Comparison of ENCODE assay signal across 8 cellular contexts in the genomic region with DNA sequence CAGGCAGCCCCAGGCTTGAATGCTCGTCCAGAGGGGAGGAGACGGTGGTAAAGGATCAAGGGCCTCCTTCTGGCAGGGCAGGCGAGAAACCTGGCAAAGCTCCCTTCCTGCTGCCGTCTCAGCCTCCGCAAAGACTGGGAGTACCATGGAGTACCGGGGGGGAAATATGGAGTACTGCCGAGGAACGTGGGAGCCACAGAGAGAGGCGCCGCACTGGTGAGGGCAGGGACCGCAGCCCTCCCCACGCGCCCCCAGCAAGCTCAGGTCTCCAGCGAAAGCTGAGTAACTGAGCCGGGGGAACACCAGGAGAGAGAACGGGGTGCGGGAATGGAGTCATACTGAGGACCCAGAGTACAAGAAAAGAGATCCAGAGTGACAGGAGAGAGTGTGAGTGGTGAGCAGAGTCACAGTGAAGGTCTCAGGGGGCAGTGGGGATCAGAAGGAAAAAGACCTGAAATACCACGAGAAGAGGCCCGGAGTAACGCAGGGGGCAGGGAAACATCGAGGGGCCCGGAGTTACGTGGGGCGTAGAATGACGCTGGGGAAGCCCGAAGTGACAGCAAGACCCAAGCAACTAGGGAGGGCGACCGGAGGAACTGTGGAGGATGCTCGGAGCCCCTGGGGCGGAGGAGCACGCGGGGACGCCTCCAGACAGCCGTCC. TPM values are rescaled to one million over a fixed set of nuclear protein-coding genes. Genes with fewer than 3 reads are reported as not detected.
A peak's percentile ranks its signal among the peaks of the same experiment; 100 is the strongest.
DNase-seq lines count a peak whose midpoint lies in the region; ATAC-seq and TF ChIP-seq lines count a peak whose summit lies in the region.

No MANE protein-coding gene starts in this region.

- peaks cover 33% of the 10 kb centered on the region for H3K36me3 ChIP-seq in HAP-1 (replicated peaks)
- H3K36me3 ChIP-seq in esophagus muscularis mucosa = peaks cover 4 to 67% (median 56%) of the 10 kb centered on the region in 4 donors
- H3K36me3 ChIP-seq in tibial nerve = peaks cover 0 to 70% (median 0%) of the 10 kb centered on the region in 3 donors

- intact Hi-C loops in esophagus muscularis mucosa (cut with DNase I) = no loop called here

- H3K9me3 ChIP-seq in HAP-1 (no peaks in the 10 kb centered on the region), esophagus muscularis mucosa (no peaks in the 10 kb centered on the region), tibial nerve (no peaks in the 10 kb centered on the region)

- H3K4me3 Mint-ChIP-seq in activated CD8-positive, alpha-beta T cell treated with anti-CD3 and anti-CD28 coated beads, Interleukin-2, amount 10 ng/mL, durations not matched to agents 7 days and 5 days = peak overlapping the region; percentile 88
- H3K4me3 Mint-ChIP-seq in natural killer cell treated with Interleukin-12 subunit alpha and Interleukin-12 subunit beta and Interleukin-15 and Interleukin-18, amount 100 ng/mL, for 72 hours = peak overlapping the region; percentile 98

- H3K27me3 ChIP-seq in HAP-1 (ENCODE audit: low read depth) (no peaks in the 10 kb centered on the region), esophagus muscularis mucosa (no peaks in the 10 kb centered on the region), tibial nerve (no peaks in the 10 kb centered on the region)

- peak; percentile 66 for DNase-seq in GM10248 (ENCODE audit: extremely low spot score)
- DNase-seq in HAP-1 (ENCODE audit: low spot score in 2 of 2) = peak in 1 of 2 experiments; percentile 52
- DNase-seq in NCI-H146 treated with DMSO at 0.1 percent for 48 hours (lab: John Stamatoyannopoulos, UW; ENCODE audit: unreplicated experiment) = peak; percentile 16
- DNase-seq in activated CD8-positive, alpha-beta T cell treated with anti-CD3 and anti-CD28 coated beads, Interleukin-2, amount 10 ng/mL, durations not matched to agents 7 days and 5 days = peak; percentile 65
- no peak for DNase-seq in esophagus muscularis mucosa (ENCODE audit: extremely low spot score)
- DNase-seq in natural killer cell treated with Interleukin-12 subunit alpha and Interleukin-12 subunit beta and Interleukin-15 and Interleukin-18, amount 100 ng/mL, for 72 hours (ENCODE audit: low spot score) = peak; percentile 75
- no peak for DNase-seq in tibial nerve (ENCODE audit: low spot score in 2 of 2)

- peak overlapping the region; percentile 96 for H3K27ac Mint-ChIP-seq in activated CD8-positive, alpha-beta T cell treated with anti-CD3 and anti-CD28 coated beads, Interleukin-2, amount 10 ng/mL, durations not matched to agents 7 days and 5 days
- H3K27ac Mint-ChIP-seq in natural killer cell treated with Interleukin-12 subunit alpha and Interleukin-12 subunit beta and Interleukin-15 and Interleukin-18, amount 100 ng/mL, for 72 hours = peak overlapping the region; percentile 93 to 97

- TF ChIP-seq POLR2A in esophagus muscularis mucosa (IDR thresholded peaks at IDR 0.05; ENCODE audit: low read depth) (no peak), tibial nerve (IDR thresholded peaks at IDR 0.05) (no peak)

- 0% methylated on average over 29 of the region's 34 CpGs for WGBS in esophagus muscularis mucosa
- WGBS in tibial nerve, 2 donors = 0 to 1% methylated on average over 30 to 34 of the region's 34 CpGs

- peak; percentile 12 for ATAC-seq in activated CD8-positive, alpha-beta T cell treated with anti-CD3 and anti-CD28 coated beads, Interleukin-2, amount 10 ng/mL, durations not matched to agents 7 days and 5 days
- peak; percentile 0 to 57 for ATAC-seq in natural killer cell treated with Interleukin-12 subunit alpha and Interleukin-12 subunit beta and Interleukin-15 and Interleukin-18, amount 100 ng/mL, for 72 hours
- no peak for ATAC-seq in HG02840 (IDR thresholded peaks at IDR 0.05; ENCODE audit: low FRiP score, unreplicated experiment)

- TF ChIP-seq EP300 in esophagus muscularis mucosa (IDR thresholded peaks at IDR 0.05) (no peak), tibial nerve (IDR thresholded peaks at IDR 0.05) (peak in 1 of 2 donors; percentile 31)

- TF ChIP-seq CTCF in GM10248 (IDR thresholded peaks at IDR 0.05; ENCODE audit: control extremely low read depth, extremely low read depth, low read depth, missing control alignments) (no peak), esophagus muscularis mucosa (IDR thresholded peaks at IDR 0.05) (no peak), tibial nerve (IDR thresholded peaks at IDR 0.05) (no peak)

- peaks cover 41% of the 10 kb centered on the region for H3K36me3 Mint-ChIP-seq in activated CD8-positive, alpha-beta T cell treated with anti-CD3 and anti-CD28 coated beads, Interleukin-2, amount 10 ng/mL, durations not matched to agents 7 days and 5 days (ENCODE audit: low read depth)
- H3K36me3 Mint-ChIP-seq in natural killer cell treated with Interleukin-12 subunit alpha and Interleukin-12 subunit beta and Interleukin-15 and Interleukin-18, amount 100 ng/mL, for 72 hours = no peaks in the 10 kb centered on the region

- in situ Hi-C loops in HAP-1 (cut with MboI; ENCODE audit: low sequenced_read_pairs) = no loop called here

- POLR2A ChIA-PET in GM10248 (lab: Yijun Ruan, JAX) = interaction anchor here (1.1 to 2.3 kb wide), 4 partner anchors 10 to 57 kb away, joined by 3 to 9 read pairs (median 8); partner anchors contain the start of genes C11orf98, CSKMT, MTA2 and TUT1
- POLR2A ChIA-PET in activated CD8-positive, alpha-beta T cell treated with anti-CD3 and anti-CD28 coated beads, Interleukin-2, amount 10 ng/mL, durations not matched to agents 7 days and 5 days (lab: Charles Lee) = interaction anchor here (0.7 to 3.8 kb wide), 15 partner anchors 10 to 644 kb away, joined by 3 to 29 read pairs (median 6); partner anchors contain the start of genes B3GAT3, C11orf98, CSKMT and FTH1

- CTCF ChIA-PET in GM10248 (lab: Yijun Ruan, JAX) = interaction anchor here (0.7 to 5.3 kb wide), 27 partner anchors 8 to 178 kb away, joined by 3 to 50 read pairs (median 4); partner anchors contain the start of genes B3GAT3, BSCL2, C11orf98 and CSKMT
- CTCF ChIA-PET in activated CD8-positive, alpha-beta T cell treated with anti-CD3 and anti-CD28 coated beads, Interleukin-2, amount 10 ng/mL, durations not matched to agents 7 days and 5 days (lab: Charles Lee) = interaction anchor here (0.8 to 4.4 kb wide), 17 partner anchors 10 to 187 kb away, joined by 3 to 24 read pairs (median 6); partner anchors contain the start of genes B3GAT3, C11orf98, CSKMT and LBHD1

- peak overlapping the region; percentile 50 for H3K4me3 ChIP-seq in HAP-1
- H3K4me3 ChIP-seq in esophagus muscularis mucosa = peak overlapping the region; percentile 70 to 97 (median 83)
- H3K4me3 ChIP-seq in tibial nerve = peak overlapping the region; percentile 65 to 75 (median 71)

- no peaks in the 10 kb centered on the region for H3K27me3 Mint-ChIP-seq in activated CD8-positive, alpha-beta T cell treated with anti-CD3 and anti-CD28 coated beads, Interleukin-2, amount 10 ng/mL, durations not matched to agents 7 days and 5 days (ENCODE audit: low read depth)
- H3K27me3 Mint-ChIP-seq in natural killer cell treated with Interleukin-12 subunit alpha and Interleukin-12 subunit beta and Interleukin-15 and Interleukin-18, amount 100 ng/mL, for 72 hours = no peaks in the 10 kb centered on the region

- peak overlapping the region; percentile 91 to 99 (median 96) for H3K27ac ChIP-seq in esophagus muscularis mucosa (replicated peaks in 1 of 4)
- peak overlapping the region; percentile 88 to 96 (median 95) for H3K27ac ChIP-seq in tibial nerve

- H3K4me1 ChIP-seq in HAP-1 (peaks cover 6% of the 10 kb centered on the region), esophagus muscularis mucosa (peaks cover 24 to 48% (median 37%) of the 10 kb centered on the region in 4 donors), tibial nerve (peaks cover 6 to 40% (median 16%) of the 10 kb centered on the region in 4 donors)

- peaks cover 60% of the 10 kb centered on the region for H3K4me1 Mint-ChIP-seq in activated CD8-positive, alpha-beta T cell treated with anti-CD3 and anti-CD28 coated beads, Interleukin-2, amount 10 ng/mL, durations not matched to agents 7 days and 5 days (ENCODE audit: low read depth)
- H3K4me1 Mint-ChIP-seq in natural killer cell treated with Interleukin-12 subunit alpha and Interleukin-12 subunit beta and Interleukin-15 and Interleukin-18, amount 100 ng/mL, for 72 hours (ENCODE audit: low read depth in 2 of 2) = peaks cover 40 to 44% of the 10 kb centered on the region in 2 donors

- no peaks in the 10 kb centered on the region for H3K9me3 Mint-ChIP-seq in activated CD8-positive, alpha-beta T cell treated with anti-CD3 and anti-CD28 coated beads, Interleukin-2, amount 10 ng/mL, durations not matched to agents 7 days and 5 days (ENCODE audit: insufficient read depth)
- H3K9me3 Mint-ChIP-seq in natural killer cell treated with Interleukin-12 subunit alpha and Interleukin-12 subunit beta and Interleukin-15 and Interleukin-18, amount 100 ng/mL, for 72 hours = no peaks in the 10 kb centered on the region

RNA-seq across cellular contexts. Expression of gene EML3, which starts 0.7 kb away (rescaled TPM):
- 100 to 1,000 TPM; 120 to 144 TPM for total RNA-seq in activated CD8-positive, alpha-beta T cell treated with anti-CD3 and anti-CD28 coated beads, Interleukin-2, amount 10 ng/mL, durations not matched to agents 7 days and 5 days
- total RNA-seq in esophagus muscularis mucosa = 10 to 100 TPM; 27.0 to 33.6 (median 29.0) TPM
- 100 to 1,000 TPM; 122 to 205 TPM for total RNA-seq in natural killer cell treated with Interleukin-12 subunit alpha and Interleukin-12 subunit beta and Interleukin-15 and Interleukin-18, amount 100 ng/mL, for 72 hours
- 100 to 1,000 TPM in 2 of 4 donors, 10 to 100 TPM in 2; 64.9 to 138 (median 93.9) TPM for total RNA-seq in tibial nerve

RNA-seq across cellular contexts. Expression of gene ROM1, which starts 1.2 kb away (rescaled TPM):
- total RNA-seq in activated CD8-positive, alpha-beta T cell treated with anti-CD3 and anti-CD28 coated beads, Interleukin-2, amount 10 ng/mL, durations not matched to agents 7 days and 5 days = 1 to 10 TPM; 1.3 to 2.0 TPM
- total RNA-seq in esophagus muscularis mucosa = 10 to 100 TPM in 2 of 4 donors, 1 to 10 TPM in 2; 3.7 to 11.9 (median 10.1) TPM
- 1 to 10 TPM; 4.5 to 4.6 TPM for total RNA-seq in natural killer cell treated with Interleukin-12 subunit alpha and Interleukin-12 subunit beta and Interleukin-15 and Interleukin-18, amount 100 ng/mL, for 72 hours
- total RNA-seq in tibial nerve = 10 to 100 TPM in 3 of 4 donors, 1 to 10 TPM in 1; 9.3 to 13.8 (median 11.2) TPM

RNA-seq across cellular contexts. Expression of gene B3GAT3, which starts 10.0 kb away (rescaled TPM):
- 10 to 100 TPM; 63.0 to 64.8 TPM for total RNA-seq in activated CD8-positive, alpha-beta T cell treated with anti-CD3 and anti-CD28 coated beads, Interleukin-2, amount 10 ng/mL, durations not matched to agents 7 days and 5 days
- total RNA-seq in esophagus muscularis mucosa = 10 to 100 TPM; 20.3 to 33.3 (median 22.1) TPM
- total RNA-seq in natural killer cell treated with Interleukin-12 subunit alpha and Interleukin-12 subunit beta and Interleukin-15 and Interleukin-18, amount 100 ng/mL, for 72 hours = 10 to 100 TPM; 72.8 to 98.7 TPM
- 10 to 100 TPM; 35.4 to 60.3 (median 50.7) TPM for total RNA-seq in tibial nerve

RNA-seq across cellular contexts. Expression of gene MTA2, which starts 10.2 kb away (rescaled TPM):
- 100 to 1,000 TPM; 249 to 273 TPM for total RNA-seq in activated CD8-positive, alpha-beta T cell treated with anti-CD3 and anti-CD28 coated beads, Interleukin-2, amount 10 ng/mL, durations not matched to agents 7 days and 5 days
- total RNA-seq in esophagus muscularis mucosa = 10 to 100 TPM; 60.2 to 91.4 (median 88.3) TPM
- 100 to 1,000 TPM; 234 to 259 TPM for total RNA-seq in natural killer cell treated with Interleukin-12 subunit alpha and Interleukin-12 subunit beta and Interleukin-15 and Interleukin-18, amount 100 ng/mL, for 72 hours
- 10 to 100 TPM; 79.5 to 95.3 (median 88.8) TPM for total RNA-seq in tibial nerve

RNA-seq across cellular contexts. Expression of gene TUT1, which starts 20.5 kb away (rescaled TPM):
- total RNA-seq in activated CD8-positive, alpha-beta T cell treated with anti-CD3 and anti-CD28 coated beads, Interleukin-2, amount 10 ng/mL, durations not matched to agents 7 days and 5 days = 10 to 100 TPM; 22.2 to 25.0 TPM
- 1 to 10 TPM; 4.2 to 8.0 (median 6.0) TPM for total RNA-seq in esophagus muscularis mucosa
- total RNA-seq in natural killer cell treated with Interleukin-12 subunit alpha and Interleukin-12 subunit beta and Interleukin-15 and Interleukin-18, amount 100 ng/mL, for 72 hours = 10 to 100 TPM; 24.1 to 35.7 TPM
- 10 to 100 TPM in 3 of 4 donors, 1 to 10 TPM in 1; 8.3 to 18.8 (median 14.2) TPM for total RNA-seq in tibial nerve

Comparison
In these comparisons a context has a peak if more than half of its experiments do, and no peak if none do; other contexts are left out.
1. DNase-seq: peak in GM10248 (single experiment), NCI-H146 treated with DMSO at 0.1 percent for 48 hours (single experiment), activated CD8-positive, alpha-beta T cell treated with anti-CD3 and anti-CD28 coated beads, Interleukin-2, amount 10 ng/mL, durations not matched to agents 7 days and 5 days (single experiment) and natural killer cell treated with Interleukin-12 subunit alpha and Interleukin-12 subunit beta and Interleukin-15 and Interleukin-18, amount 100 ng/mL, for 72 hours (single experiment); none in esophagus muscularis mucosa (single experiment) and tibial nerve (0 of 2).
2. Peak in every context shown above with its lines, with median percentiles within 50 percentile points of each other: H3K4me3 ChIP-seq.